In genomic region chr2:209473930-209474419, GRCh38 we compare ENCODE assay signal across 2 cellular contexts.
TF ChIP-seq lines count a peak whose summit lies in the region.

No MANE protein-coding gene starts in this region.

TF ChIP-seq in Ishikawa, 13 proteins besides CTCF, POLR2A, EP300 and RAD21 (continued from another document):
- TF ChIP-seq, protein P1, sequence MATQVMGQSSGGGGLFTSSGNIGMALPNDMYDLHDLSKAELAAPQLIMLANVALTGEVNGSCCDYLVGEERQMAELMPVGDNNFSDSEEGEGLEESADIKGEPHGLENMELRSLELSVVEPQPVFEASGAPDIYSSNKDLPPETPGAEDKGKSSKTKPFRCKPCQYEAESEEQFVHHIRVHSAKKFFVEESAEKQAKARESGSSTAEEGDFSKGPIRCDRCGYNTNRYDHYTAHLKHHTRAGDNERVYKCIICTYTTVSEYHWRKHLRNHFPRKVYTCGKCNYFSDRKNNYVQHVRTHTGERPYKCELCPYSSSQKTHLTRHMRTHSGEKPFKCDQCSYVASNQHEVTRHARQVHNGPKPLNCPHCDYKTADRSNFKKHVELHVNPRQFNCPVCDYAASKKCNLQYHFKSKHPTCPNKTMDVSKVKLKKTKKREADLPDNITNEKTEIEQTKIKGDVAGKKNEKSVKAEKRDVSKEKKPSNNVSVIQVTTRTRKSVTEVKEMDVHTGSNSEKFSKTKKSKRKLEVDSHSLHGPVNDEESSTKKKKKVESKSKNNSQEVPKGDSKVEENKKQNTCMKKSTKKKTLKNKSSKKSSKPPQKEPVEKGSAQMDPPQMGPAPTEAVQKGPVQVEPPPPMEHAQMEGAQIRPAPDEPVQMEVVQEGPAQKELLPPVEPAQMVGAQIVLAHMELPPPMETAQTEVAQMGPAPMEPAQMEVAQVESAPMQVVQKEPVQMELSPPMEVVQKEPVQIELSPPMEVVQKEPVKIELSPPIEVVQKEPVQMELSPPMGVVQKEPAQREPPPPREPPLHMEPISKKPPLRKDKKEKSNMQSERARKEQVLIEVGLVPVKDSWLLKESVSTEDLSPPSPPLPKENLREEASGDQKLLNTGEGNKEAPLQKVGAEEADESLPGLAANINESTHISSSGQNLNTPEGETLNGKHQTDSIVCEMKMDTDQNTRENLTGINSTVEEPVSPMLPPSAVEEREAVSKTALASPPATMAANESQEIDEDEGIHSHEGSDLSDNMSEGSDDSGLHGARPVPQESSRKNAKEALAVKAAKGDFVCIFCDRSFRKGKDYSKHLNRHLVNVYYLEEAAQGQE (IDR thresholded peaks at IDR 0.05; ENCODE audit: low read depth) = no peak

TF ChIP-seq in HepG2, 621 proteins besides CTCF, POLR2A, EP300 and RAD21 (continued from another document):
- no peak for TF ChIP-seq TFAP4 (IDR thresholded peaks at IDR 0.05; ENCODE audit: borderline replicate concordance, low read depth)
- no peak for TF ChIP-seq YEATS2 (CRISPR knock-in tag; IDR thresholded peaks at IDR 0.05; ENCODE audit: borderline replicate concordance)
- TF ChIP-seq ZNF747 (CRISPR knock-in tag; IDR thresholded peaks at IDR 0.05; ENCODE audit: borderline replicate concordance) = no peak
- TF ChIP-seq ZNF24 (IDR thresholded peaks at IDR 0.05) = no peak
- TF ChIP-seq CHD4 (IDR thresholded peaks at IDR 0.05; ENCODE audit: borderline replicate concordance, low read length) = no peak
- TF ChIP-seq, protein P2, sequence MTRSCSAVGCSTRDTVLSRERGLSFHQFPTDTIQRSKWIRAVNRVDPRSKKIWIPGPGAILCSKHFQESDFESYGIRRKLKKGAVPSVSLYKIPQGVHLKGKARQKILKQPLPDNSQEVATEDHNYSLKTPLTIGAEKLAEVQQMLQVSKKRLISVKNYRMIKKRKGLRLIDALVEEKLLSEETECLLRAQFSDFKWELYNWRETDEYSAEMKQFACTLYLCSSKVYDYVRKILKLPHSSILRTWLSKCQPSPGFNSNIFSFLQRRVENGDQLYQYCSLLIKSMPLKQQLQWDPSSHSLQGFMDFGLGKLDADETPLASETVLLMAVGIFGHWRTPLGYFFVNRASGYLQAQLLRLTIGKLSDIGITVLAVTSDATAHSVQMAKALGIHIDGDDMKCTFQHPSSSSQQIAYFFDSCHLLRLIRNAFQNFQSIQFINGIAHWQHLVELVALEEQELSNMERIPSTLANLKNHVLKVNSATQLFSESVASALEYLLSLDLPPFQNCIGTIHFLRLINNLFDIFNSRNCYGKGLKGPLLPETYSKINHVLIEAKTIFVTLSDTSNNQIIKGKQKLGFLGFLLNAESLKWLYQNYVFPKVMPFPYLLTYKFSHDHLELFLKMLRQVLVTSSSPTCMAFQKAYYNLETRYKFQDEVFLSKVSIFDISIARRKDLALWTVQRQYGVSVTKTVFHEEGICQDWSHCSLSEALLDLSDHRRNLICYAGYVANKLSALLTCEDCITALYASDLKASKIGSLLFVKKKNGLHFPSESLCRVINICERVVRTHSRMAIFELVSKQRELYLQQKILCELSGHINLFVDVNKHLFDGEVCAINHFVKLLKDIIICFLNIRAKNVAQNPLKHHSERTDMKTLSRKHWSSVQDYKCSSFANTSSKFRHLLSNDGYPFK (CRISPR knock-in tag; IDR thresholded peaks at IDR 0.05; ENCODE audit: borderline replicate concordance) = no peak
- TF ChIP-seq, protein P3, sequence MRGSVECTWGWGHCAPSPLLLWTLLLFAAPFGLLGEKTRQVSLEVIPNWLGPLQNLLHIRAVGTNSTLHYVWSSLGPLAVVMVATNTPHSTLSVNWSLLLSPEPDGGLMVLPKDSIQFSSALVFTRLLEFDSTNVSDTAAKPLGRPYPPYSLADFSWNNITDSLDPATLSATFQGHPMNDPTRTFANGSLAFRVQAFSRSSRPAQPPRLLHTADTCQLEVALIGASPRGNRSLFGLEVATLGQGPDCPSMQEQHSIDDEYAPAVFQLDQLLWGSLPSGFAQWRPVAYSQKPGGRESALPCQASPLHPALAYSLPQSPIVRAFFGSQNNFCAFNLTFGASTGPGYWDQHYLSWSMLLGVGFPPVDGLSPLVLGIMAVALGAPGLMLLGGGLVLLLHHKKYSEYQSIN (CRISPR knock-in tag; IDR thresholded peaks at IDR 0.05; ENCODE audit: borderline replicate concordance) = no peak
- TF ChIP-seq, protein P4, sequence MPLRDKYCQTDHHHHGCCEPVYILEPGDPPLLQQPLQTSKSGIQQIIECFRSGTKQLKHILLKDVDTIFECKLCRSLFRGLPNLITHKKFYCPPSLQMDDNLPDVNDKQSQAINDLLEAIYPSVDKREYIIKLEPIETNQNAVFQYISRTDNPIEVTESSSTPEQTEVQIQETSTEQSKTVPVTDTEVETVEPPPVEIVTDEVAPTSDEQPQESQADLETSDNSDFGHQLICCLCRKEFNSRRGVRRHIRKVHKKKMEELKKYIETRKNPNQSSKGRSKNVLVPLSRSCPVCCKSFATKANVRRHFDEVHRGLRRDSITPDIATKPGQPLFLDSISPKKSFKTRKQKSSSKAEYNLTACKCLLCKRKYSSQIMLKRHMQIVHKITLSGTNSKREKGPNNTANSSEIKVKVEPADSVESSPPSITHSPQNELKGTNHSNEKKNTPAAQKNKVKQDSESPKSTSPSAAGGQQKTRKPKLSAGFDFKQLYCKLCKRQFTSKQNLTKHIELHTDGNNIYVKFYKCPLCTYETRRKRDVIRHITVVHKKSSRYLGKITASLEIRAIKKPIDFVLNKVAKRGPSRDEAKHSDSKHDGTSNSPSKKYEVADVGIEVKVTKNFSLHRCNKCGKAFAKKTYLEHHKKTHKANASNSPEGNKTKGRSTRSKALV (CRISPR knock-in tag; IDR thresholded peaks at IDR 0.05) = no peak
- TF ChIP-seq ZNF703 (CRISPR knock-in tag; IDR thresholded peaks at IDR 0.05; ENCODE audit: borderline replicate concordance) = no peak
- no peak for TF ChIP-seq ZNF564 (CRISPR knock-in tag; IDR thresholded peaks at IDR 0.05)
- no peak for TF ChIP-seq PAWR (CRISPR knock-in tag; IDR thresholded peaks at IDR 0.05; ENCODE audit: borderline replicate concordance)
- no peak for TF ChIP-seq XRCC5 (optimal IDR thresholded peaks at IDR 0.05; ENCODE audit: low read length)
- no peak for TF ChIP-seq SMARCE1 (IDR thresholded peaks at IDR 0.05; ENCODE audit: borderline replicate concordance)
- TF ChIP-seq HIVEP1 (CRISPR knock-in tag; IDR thresholded peaks at IDR 0.05) = no peak
- TF ChIP-seq ZNF317 (CRISPR knock-in tag; IDR thresholded peaks at IDR 0.05) = no peak
